9 cellular contexts compared by ENCODE assay signal in genomic region chr7:149209518-149210269, GRCh38. TPM values are rescaled to one million over a fixed set of nuclear protein-coding genes. Genes with fewer than 3 reads are reported as not detected.
DNase-seq lines count a peak whose midpoint lies in the region; ATAC-seq, FAIRE-seq and TF ChIP-seq lines count a peak whose summit lies in the region.
"Had no signal": no experiment of that assay in that cellular context is flagged by ENCODE, and none has a peak within 500 bp of the region (broad histone marks: within the 10 kb centered on the region; RNA-seq: fewer than 3 reads in every experiment).

No MANE protein-coding gene starts in this region.

- FAIRE-seq in G401.6 (lab: Jason Lieb, UNC), result peak; percentile 17
- FAIRE-seq: endometrium had no signal

- TF ChIP-seq CTCF in SK-N-SH (IDR thresholded peaks at IDR 0.05), result peak; percentile 98

- H3K9ac ChIP-seq in SK-N-SH, result no peak overlapping the region

- H3K27ac Mint-ChIP-seq in activated naive CD4-positive, alpha-beta T cell treated with anti-CD3 and anti-CD28 coated beads, Interleukin-2, amount 10 ng/mL, durations not matched to agents 7 days and 5 days, result peak overlapping the region; percentile 64
- H3K27ac Mint-ChIP-seq in immature natural killer cell, result peak overlapping the region in 2 of 6 donors; percentile 69 to 77

- peaks cover 20% of the 10 kb centered on the region for H3K79me2 ChIP-seq in SK-N-SH (ENCODE audit: insufficient read depth)

- peak; percentile 53 for TF ChIP-seq RAD21 in SK-N-SH (IDR thresholded peaks at IDR 0.05; ENCODE audit: low read length)

- no peaks in the 10 kb centered on the region for H3K9me3 Mint-ChIP-seq in activated naive CD4-positive, alpha-beta T cell treated with anti-CD3 and anti-CD28 coated beads, Interleukin-2, amount 10 ng/mL, durations not matched to agents 7 days and 5 days
- no peaks in the 10 kb centered on the region for H3K9me3 Mint-ChIP-seq in immature natural killer cell

- CTCF ChIA-PET in SK-N-SH (lab: Yijun Ruan, JAX), result interaction anchor here (0.7 to 1.7 kb wide), 13 partner anchors 9 to 86 kb away, joined by 3 to 13 read pairs (median 3); partner anchors contain the start of genes ZNF282, ZNF398 and ZNF425
- CTCF ChIA-PET in activated naive CD4-positive, alpha-beta T cell treated with anti-CD3 and anti-CD28 coated beads, Interleukin-2, amount 10 ng/mL, durations not matched to agents 7 days and 5 days (lab: Charles Lee), result interaction anchor here (1.6 to 1.8 kb wide), 2 partner anchors 15 kb away, joined by 3 to 5 read pairs; partner anchors contain the start of gene ZNF282

- H3F3A ChIP-seq in SK-N-SH (replicated peaks; ENCODE audit: insufficient read depth), result peaks cover 9% of the 10 kb centered on the region

- H3K4me1 ChIP-seq in SK-N-SH (ENCODE audit: control insufficient read depth in 1 of 2, insufficient read depth in 2 of 2, low read depth in 1 of 2, low read length in 1 of 2), result peaks cover 0 to 5% of the 10 kb centered on the region in 2 experiments; a peak in 1 of 4 replicates

- ATAC-seq in HG03103 (IDR thresholded peaks at IDR 0.05; ENCODE audit: low read depth, unreplicated experiment) (peak; percentile 70), GM21390 (IDR thresholded peaks at IDR 0.05; ENCODE audit: unreplicated experiment) (no peak)

- 52% methylated on average over 7 of the region's 7 CpGs for WGBS in SK-N-SH (ENCODE audit: low lambda C conversion rate)

- no peaks in the 10 kb centered on the region for H3K27me3 Mint-ChIP-seq in activated naive CD4-positive, alpha-beta T cell treated with anti-CD3 and anti-CD28 coated beads, Interleukin-2, amount 10 ng/mL, durations not matched to agents 7 days and 5 days
- peaks cover 0 to 5% (median 0%) of the 10 kb centered on the region in 3 donors for H3K27me3 Mint-ChIP-seq in immature natural killer cell (ENCODE audit: low read depth in 3 of 3)

- peak overlapping the region in 1 of 2 experiments; percentile 61; a peak in 2 of 4 replicates for H3K27ac ChIP-seq in SK-N-SH (ENCODE audit: low read depth in 2 of 2, low read length in 1 of 2)

- H3K4me3 ChIP-seq in SK-N-SH (ENCODE audit: low read depth in 2 of 2, low read length in 1 of 2), result no peak overlapping the region

- peaks cover 77 to 81% of the 10 kb centered on the region in 2 experiments for H3K36me3 ChIP-seq in SK-N-SH (replicated peaks in 1 of 2; ENCODE audit: control insufficient read depth in 1 of 2, insufficient read depth in 2 of 2, low read length in 1 of 2)

- no peaks in the 10 kb centered on the region for H3K9me2 ChIP-seq in SK-N-SH

- H3K36me3 Mint-ChIP-seq in activated naive CD4-positive, alpha-beta T cell treated with anti-CD3 and anti-CD28 coated beads, Interleukin-2, amount 10 ng/mL, durations not matched to agents 7 days and 5 days, result peaks cover 61% of the 10 kb centered on the region
- H3K36me3 Mint-ChIP-seq in immature natural killer cell, result peaks cover 25 to 52% (median 33%) of the 10 kb centered on the region in 3 donors

- H3K4me2 ChIP-seq in SK-N-SH, result peak overlapping the region; percentile 27; the same call in 1 of the 2 replicates

- no peak for TF ChIP-seq EP300 in SK-N-SH (IDR thresholded peaks at IDR 0.05; ENCODE audit: borderline replicate concordance in 1 of 2, low read depth in 1 of 2, low read length in 1 of 2)

- H3K4me3 Mint-ChIP-seq in activated naive CD4-positive, alpha-beta T cell treated with anti-CD3 and anti-CD28 coated beads, Interleukin-2, amount 10 ng/mL, durations not matched to agents 7 days and 5 days, result no peak overlapping the region
- H3K4me3 Mint-ChIP-seq in immature natural killer cell, result no peak overlapping the region

- no peak overlapping the region for H2AFZ ChIP-seq in SK-N-SH (ENCODE audit: low read depth)

- peaks cover 5% of the 10 kb centered on the region; the same call in 1 of the 2 replicates for H4K20me1 ChIP-seq in SK-N-SH (ENCODE audit: insufficient read depth)

- DNase-seq in SK-N-SH, result peak; percentile 83
- DNase-seq in activated naive CD4-positive, alpha-beta T cell treated with anti-CD3 and anti-CD28 coated beads, Interleukin-2, amount 10 ng/mL, durations not matched to agents 7 days and 5 days, result peak; percentile 80
- DNase-seq in immature natural killer cell, result peak; percentile 21 to 27 (median 24)
- peak; percentile 47 for DNase-seq in stimulated activated CD8-positive, alpha-beta memory T cell treated with anti-CD3 and anti-CD28 coated beads, Interleukin-12 subunit alpha, Interleukin-12 subunit beta, amount 100 ng/mL, for 24 hours (ENCODE audit: extremely low read depth)
- no peak for DNase-seq in NCI-H2081 treated with DMSO at 0.1 percent for 48 hours (lab: John Stamatoyannopoulos, UW)

- H3K4me1 Mint-ChIP-seq in activated naive CD4-positive, alpha-beta T cell treated with anti-CD3 and anti-CD28 coated beads, Interleukin-2, amount 10 ng/mL, durations not matched to agents 7 days and 5 days, result peaks cover 5% of the 10 kb centered on the region
- H3K4me1 Mint-ChIP-seq in immature natural killer cell, result no peaks in the 10 kb centered on the region

- no peaks in the 10 kb centered on the region for H3K9me3 ChIP-seq in SK-N-SH

- no peaks in the 10 kb centered on the region for H3K27me3 ChIP-seq in SK-N-SH (ENCODE audit: insufficient read depth)

- POLR2A ChIA-PET in SK-N-SH (lab: Yijun Ruan, JAX), result no interaction called here

TF ChIP-seq in SK-N-SH, 30 proteins besides CTCF, POLR2A, EP300 and RAD21 (continues in another document):
- TF ChIP-seq ZBTB33 (IDR thresholded peaks at IDR 0.05; ENCODE audit: borderline replicate concordance, low read depth) (no peak), RXRA (IDR thresholded peaks at IDR 0.05; ENCODE audit: borderline replicate concordance, low read depth) (no peak), TEAD4 (IDR thresholded peaks at IDR 0.05; ENCODE audit: borderline replicate concordance, insufficient read depth) (no peak), FOXJ3 (CRISPR knock-in tag; IDR thresholded peaks at IDR 0.05) (no peak), SMC3 (IDR thresholded peaks at IDR 0.05; ENCODE audit: low read depth, low read length) (peak; percentile 49), TCF12 (IDR thresholded peaks at IDR 0.05) (no peak; the same call in 1 of the 2 replicates), PBX3 (IDR thresholded peaks at IDR 0.05) (no peak)
- TF ChIP-seq, protein P1, sequence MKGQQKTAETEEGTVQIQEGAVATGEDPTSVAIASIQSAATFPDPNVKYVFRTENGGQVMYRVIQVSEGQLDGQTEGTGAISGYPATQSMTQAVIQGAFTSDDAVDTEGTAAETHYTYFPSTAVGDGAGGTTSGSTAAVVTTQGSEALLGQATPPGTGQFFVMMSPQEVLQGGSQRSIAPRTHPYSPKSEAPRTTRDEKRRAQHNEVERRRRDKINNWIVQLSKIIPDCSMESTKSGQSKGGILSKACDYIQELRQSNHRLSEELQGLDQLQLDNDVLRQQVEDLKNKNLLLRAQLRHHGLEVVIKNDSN (IDR thresholded peaks at IDR 0.05; ENCODE audit: borderline replicate concordance, low read depth), result no peak
- TF ChIP-seq, protein P2, sequence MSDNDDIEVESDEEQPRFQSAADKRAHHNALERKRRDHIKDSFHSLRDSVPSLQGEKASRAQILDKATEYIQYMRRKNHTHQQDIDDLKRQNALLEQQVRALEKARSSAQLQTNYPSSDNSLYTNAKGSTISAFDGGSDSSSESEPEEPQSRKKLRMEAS (IDR thresholded peaks at IDR 0.05; ENCODE audit: low read depth), result no peak

RNA-seq across cellular contexts. Expression of gene ZNF282, which starts 14.3 kb away (rescaled TPM):
- polyA plus RNA-seq in SK-N-SH (2012; rRNA removed), result 15.0 and 17.9 TPM in 2 replicates
- polyA plus RNA-seq in SK-N-SH (2012; cell fraction: cytosol; rRNA removed), result 7.0 and 10.8 TPM in 2 replicates
- polyA plus RNA-seq in SK-N-SH (2012; cell fraction: nucleus; rRNA removed), result 32.3 and 36.8 TPM in 2 replicates
- polyA plus RNA-seq in immature natural killer cell, result 1 to 10 TPM in 2 of 3 donors, under 1 TPM in 1; 0.54 to 2.3 (median 1.2) TPM

RNA-seq across cellular contexts. Expression of gene ZNF212, which starts 29.8 kb away (rescaled TPM):
- polyA plus RNA-seq in SK-N-SH (2012; rRNA removed), result 9.3 and 11.5 TPM in 2 replicates
- polyA plus RNA-seq in SK-N-SH (2012; cell fraction: cytosol; rRNA removed), result 5.7 and 7.0 TPM in 2 replicates
- 41.8 and 45.0 TPM in 2 replicates for polyA plus RNA-seq in SK-N-SH (2012; cell fraction: nucleus; rRNA removed)
- 10 to 100 TPM in 1 of 3 donors, 1 to 10 TPM in 2; 1.3 to 10.7 (median 3.7) TPM for polyA plus RNA-seq in immature natural killer cell

RNA-seq across cellular contexts. Expression of gene ZNF783, which starts 52.3 kb away (rescaled TPM):
- polyA plus RNA-seq in SK-N-SH (2012; rRNA removed) (12.5 and 16.4 TPM in 2 replicates), immature natural killer cell (1 to 10 TPM; 1.6 to 4.4 (median 3.0) TPM)
- polyA plus RNA-seq in SK-N-SH (2012; cell fraction: cytosol; rRNA removed), result 3.8 and 6.2 TPM in 2 replicates
- 104 and 108 TPM in 2 replicates for polyA plus RNA-seq in SK-N-SH (2012; cell fraction: nucleus; rRNA removed)
